1 cellular context compared by ENCODE assay signal in genomic region chrX:126550816-126551215, GRCh38.
TF ChIP-seq lines count a peak whose summit lies in the region.

No MANE protein-coding gene starts in this region.

TF ChIP-seq in endothelial cell of umbilical vein, 7 proteins besides CTCF, POLR2A, EP300 and RAD21:
- TF ChIP-seq FOS (IDR thresholded peaks at IDR 0.05; ENCODE audit: borderline replicate concordance, insufficient read depth, low read length): no peak
- no peak for TF ChIP-seq GATA2 (IDR thresholded peaks at IDR 0.05; ENCODE audit: insufficient read depth, insufficient read length, low read depth, low read length)
- TF ChIP-seq JUN (IDR thresholded peaks at IDR 0.05; ENCODE audit: borderline replicate concordance, insufficient read depth, insufficient read length, low read depth): no peak
- no peak for TF ChIP-seq MAX (IDR thresholded peaks at IDR 0.05; ENCODE audit: insufficient read depth, insufficient read length)
- no peak for TF ChIP-seq POLR2AphosphoS5 (IDR thresholded peaks at IDR 0.05; ENCODE audit: insufficient read depth, low read depth, low read length)
- no peak for TF ChIP-seq MYC (IDR thresholded peaks at IDR 0.05; ENCODE audit: low read depth, low read length)
- TF ChIP-seq EZH2 (IDR thresholded peaks at IDR 0.05; ENCODE audit: borderline replicate concordance, low read depth, low read length, severe bottlenecking): no peak
